Comparison of ENCODE assay signal across 10 cellular contexts in genomic region chr2:38997784-38998183, GRCh38.
DNase-seq lines count a peak whose midpoint lies in the region; ATAC-seq and TF ChIP-seq lines count a peak whose summit lies in the region.
"Had no signal": no experiment of that assay in that cellular context is flagged by ENCODE, and none has a peak within 500 bp of the region (broad histone marks: within the 10 kb centered on the region; RNA-seq: fewer than 3 reads in every experiment).

No MANE protein-coding gene starts in this region.

- ATAC-seq in IMR-90 (ENCODE audit: low read depth), result peak; percentile 96
- ATAC-seq in T-cell (replicated peaks in 1 of 4), result no peak

- peaks cover 60% of the 10 kb centered on the region for H3K36me3 Mint-ChIP-seq in T-cell

- H3K23ac ChIP-seq in IMR-90 (ENCODE audit: low read depth, low read length), result no peak overlapping the region

- no peak overlapping the region for H2BK20ac ChIP-seq in IMR-90 (ENCODE audit: low read depth, low read length)

- H3K9me3 ChIP-seq in AG04450 (ENCODE audit: control insufficient read depth, insufficient read depth, low read length), result no peaks in the 10 kb centered on the region
- no peaks in the 10 kb centered on the region for H3K9me3 ChIP-seq in IMR-90 (ENCODE audit: control insufficient read depth, insufficient read depth, low read length)

- dilution Hi-C loops in IMR-90 (cut with HindIII; ENCODE audit: low sequenced_read_pairs, unreplicated experiment), result no loop called here

- no TSS peak for BruUV-seq in IMR-90 (replicated peaks; lab: Mats Ljungman, UMichigan)

- CTCF ChIA-PET in AG04450 (lab: Charles Lee), result interaction anchor here (0.6 to 1.5 kb wide), 3 partner anchors 38 to 418 kb away, joined by 3 to 4 read pairs (median 3); no protein-coding TSS in a partner anchor
- CTCF ChIA-PET in IMR-90 (lab: Yijun Ruan, JAX), result no interaction called here
- CTCF ChIA-PET in T-cell (lab: Charles Lee), result no interaction called here

- no peak overlapping the region for H4K8ac ChIP-seq in IMR-90 (ENCODE audit: low read depth in 2 of 2, low read length in 2 of 2)

- DNase-seq in AG04450 (ENCODE audit: low read depth, low spot score) (peak; percentile 88), IMR-90 (peak; percentile 98), brain microvascular endothelial cell (peak; percentile 89), left kidney (ENCODE audit: low read depth, low spot score) (peak; percentile 19), RPMI8226 (no peak), T-cell (no peak), NCI-H2196 treated with DMSO at 0.1 percent for 48 hours (lab: John Stamatoyannopoulos, UW; ENCODE audit: unreplicated experiment) (no peak), DMS114 treated with DMSO at 0.1 percent for 48 hours (lab: John Stamatoyannopoulos, UW; ENCODE audit: unreplicated experiment) (no peak)
- DNase-seq: dorsolateral prefrontal cortex, mesendoderm had no signal

- no peak overlapping the region for H3K56ac ChIP-seq in IMR-90 (ENCODE audit: extremely low read depth, insufficient read depth, low read length)

- no peak overlapping the region for H3K18ac ChIP-seq in IMR-90 (ENCODE audit: low read depth, low read length)

- H3K4me2 ChIP-seq in IMR-90 (ENCODE audit: low read depth, low read length), result peak overlapping the region; percentile 31; the same call in 1 of the 2 replicates

- no peak overlapping the region for H4K91ac ChIP-seq in IMR-90 (ENCODE audit: insufficient read depth, low read depth, low read length)

- WGBS in IMR-90 (ENCODE audit: extremely low coverage in 2 of 2, insufficient read length in 1 of 2), 2 experiments, result no CpG with 5 or more reads among the region's 4 CpGs

- H3K4me3 ChIP-seq in AG04450 (ENCODE audit: low read depth, low read length) (no peak overlapping the region), IMR-90 (ENCODE audit: insufficient read depth, low read depth, low read length) (no peak overlapping the region), brain microvascular endothelial cell (ENCODE audit: low read depth, low read length) (no peak overlapping the region)
- H3K4me3 ChIP-seq: dorsolateral prefrontal cortex had no signal

- no peak overlapping the region for H2BK5ac ChIP-seq in IMR-90 (ENCODE audit: low read depth, low read length, poor library complexity, severe bottlenecking)

- H3K4me1 ChIP-seq in IMR-90 (ENCODE audit: control insufficient read depth, insufficient read depth, low read length), result no peaks in the 10 kb centered on the region

- H3K36me3 ChIP-seq in IMR-90 (ENCODE audit: control insufficient read depth, insufficient read depth, low read length) (peaks cover 22% of the 10 kb centered on the region), brain microvascular endothelial cell (replicated peaks) (peaks cover 18% of the 10 kb centered on the region)

- no peak overlapping the region for H3K27ac Mint-ChIP-seq in T-cell

- no peak overlapping the region for H2AFZ ChIP-seq in IMR-90 (replicated peaks; ENCODE audit: low read length, poor library complexity)

- no peak overlapping the region for H3K4ac ChIP-seq in IMR-90 (ENCODE audit: low read depth, low read length)

- H2BK15ac ChIP-seq in IMR-90 (ENCODE audit: low read depth, low read length), result no peak overlapping the region

- no peak overlapping the region for H3K14ac ChIP-seq in IMR-90 (replicated peaks; ENCODE audit: low read depth, low read length)

- no peak for TF ChIP-seq POLR2A in IMR-90 (IDR thresholded peaks at IDR 0.05; ENCODE audit: low read depth, low read length)

- H2AK9ac ChIP-seq in IMR-90 (replicated peaks; ENCODE audit: low read depth, low read length, poor library complexity), result no peak overlapping the region

- TF ChIP-seq RAD21 in IMR-90 (IDR thresholded peaks at IDR 0.05; ENCODE audit: low read length), result no peak

- intact Hi-C loops in IMR-90 (cut with micrococcal nuclease), result loop anchor here (10.0 kb wide), 1 partner anchor 123 kb away; the partner anchor contains the start of genes DHX57 and MORN2

- H3K27ac ChIP-seq in AG04450 (ENCODE audit: low read depth, low read length) (peak overlapping the region; percentile 47), IMR-90 (ENCODE audit: insufficient read depth, low read length) (no peak overlapping the region), brain microvascular endothelial cell (peak overlapping the region; percentile 3)

- H3K27me3 ChIP-seq in AG04450 (ENCODE audit: control insufficient read depth, insufficient read depth, low read length) (no peaks in the 10 kb centered on the region), IMR-90 (ENCODE audit: control insufficient read depth, insufficient read depth, low read length) (no peaks in the 10 kb centered on the region), brain microvascular endothelial cell (replicated peaks) (no peaks in the 10 kb centered on the region)
- H3K27me3 ChIP-seq: dorsolateral prefrontal cortex had no signal

- in situ Hi-C loops in IMR-90 (cut with MboI; ENCODE audit: low sequenced_read_pairs) (no loop called here), brain microvascular endothelial cell (cut with HindIII; ENCODE audit: low pct_ligation_motif_present, low sequenced_read_pairs) (no loop called here)

- no peak overlapping the region for H3K4me3 Mint-ChIP-seq in T-cell

- POLR2A ChIA-PET in AG04450 (lab: Yijun Ruan, JAX), result interaction anchor here (1.1 to 1.4 kb wide), 2 partner anchors 28 to 246 kb away, joined by 3 to 5 read pairs; partner anchors contain the start of gene SRSF7
- POLR2A ChIA-PET in IMR-90 (lab: Charles Lee; ENCODE audit: unreplicated experiment), result no interaction called here
- POLR2A ChIA-PET in T-cell (lab: Charles Lee), result interaction anchor here in 1 of 2 donors (0.7 kb wide), 1 partner anchor 441 kb away, joined by 3 read pairs; no protein-coding TSS in a partner anchor

- no peaks in the 10 kb centered on the region; the same call in 1 of the 2 replicates for H4K20me1 ChIP-seq in IMR-90 (ENCODE audit: insufficient read depth, low read length)

- H3K9me1 ChIP-seq in IMR-90 (ENCODE audit: insufficient read depth, low read length), result 0 out of 2 replicates have a peak, but pooled peaks cover 2% of the 10 kb centered on the region

- no peak overlapping the region for H4K5ac ChIP-seq in IMR-90 (ENCODE audit: low read depth, low read length)

- TF ChIP-seq CTCF in AG04450 (IDR thresholded peaks at IDR 0.05; ENCODE audit: low read depth, low read length) (no peak), IMR-90 (conservative IDR thresholded peaks at IDR 0.05; ENCODE audit: low read depth, low read length) (no peak), brain microvascular endothelial cell (IDR thresholded peaks at IDR 0.05; ENCODE audit: low read depth, low read length, missing control alignments) (no peak)

- no peak overlapping the region for H2BK120ac ChIP-seq in IMR-90 (ENCODE audit: low read depth, low read length)

- no peak overlapping the region for H3K9ac ChIP-seq in IMR-90 (ENCODE audit: low read depth, low read length)

- peaks cover 0 to 4% of the 10 kb centered on the region in 2 experiments; a peak in 1 of 4 replicates for H3K79me1 ChIP-seq in IMR-90 (ENCODE audit: low read depth in 1 of 2, low read length in 2 of 2)

- H3K4me1 Mint-ChIP-seq in T-cell, result peaks cover 0 to 12% (median 6%) of the 10 kb centered on the region in 3 donors

- H3K9me3 Mint-ChIP-seq in T-cell, result no peaks in the 10 kb centered on the region

- no peaks in the 10 kb centered on the region for H3K27me3 Mint-ChIP-seq in T-cell

- H2AK5ac ChIP-seq in IMR-90 (ENCODE audit: low read depth, low read length), result no peak overlapping the region

TF ChIP-seq in IMR-90, 13 proteins besides CTCF, POLR2A, EP300 and RAD21:
- TF ChIP-seq MAFK (IDR thresholded peaks at IDR 0.05; ENCODE audit: low read depth, low read length), result peak; percentile 99
- TF ChIP-seq MXI1 (IDR thresholded peaks at IDR 0.05; ENCODE audit: borderline replicate concordance, low read depth, low read length), result no peak
- no peak for TF ChIP-seq SMC3 (IDR thresholded peaks at IDR 0.05; ENCODE audit: low read depth, low read length)
- TF ChIP-seq BHLHE40 (IDR thresholded peaks at IDR 0.05; ENCODE audit: low read depth, low read length), result no peak
- TF ChIP-seq RCOR1 (IDR thresholded peaks at IDR 0.05; ENCODE audit: insufficient replicate concordance, low read length), result no peak
- no peak for TF ChIP-seq ELK1 (IDR thresholded peaks at IDR 0.05; ENCODE audit: borderline replicate concordance, low read depth, low read length)
- TF ChIP-seq CHD1 (IDR thresholded peaks at IDR 0.05; ENCODE audit: low read depth, low read length), result no peak
- no peak for TF ChIP-seq MAZ (IDR thresholded peaks at IDR 0.05; ENCODE audit: borderline replicate concordance, low read depth, low read length)
- peak; percentile 44; the same call in 1 of the 2 replicates for TF ChIP-seq FOS (IDR thresholded peaks at IDR 0.05; ENCODE audit: low read depth, low read length)
- TF ChIP-seq, protein P1, sequence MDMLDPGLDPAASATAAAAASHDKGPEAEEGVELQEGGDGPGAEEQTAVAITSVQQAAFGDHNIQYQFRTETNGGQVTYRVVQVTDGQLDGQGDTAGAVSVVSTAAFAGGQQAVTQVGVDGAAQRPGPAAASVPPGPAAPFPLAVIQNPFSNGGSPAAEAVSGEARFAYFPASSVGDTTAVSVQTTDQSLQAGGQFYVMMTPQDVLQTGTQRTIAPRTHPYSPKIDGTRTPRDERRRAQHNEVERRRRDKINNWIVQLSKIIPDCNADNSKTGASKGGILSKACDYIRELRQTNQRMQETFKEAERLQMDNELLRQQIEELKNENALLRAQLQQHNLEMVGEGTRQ (IDR thresholded peaks at IDR 0.05; ENCODE audit: low read depth, low read length), result no peak
- peak; percentile 92 for TF ChIP-seq CEBPB (IDR thresholded peaks at IDR 0.05; ENCODE audit: low read depth, low read length)
- no peak for TF ChIP-seq RFX5 (IDR thresholded peaks at IDR 0.05; ENCODE audit: low read depth, low read length)
- TF ChIP-seq NFE2L2 (IDR thresholded peaks at IDR 0.05; ENCODE audit: low read depth, low read length), result peak; percentile 84

Comparison
In these comparisons a context has a peak if more than half of its experiments do, and no peak if none do; other contexts are left out.
1. DNase-seq: peak in AG04450 (single experiment), IMR-90 (single experiment), brain microvascular endothelial cell (single experiment) and left kidney (single experiment); none in RPMI8226 (single experiment), T-cell (0 of 34), NCI-H2196 treated with DMSO at 0.1 percent for 48 hours (single experiment) and DMS114 treated with DMSO at 0.1 percent for 48 hours (single experiment).